ENCODE assay signal across 14 cellular contexts in genomic region chr19:6861683-6862286, GRCh38. TPM values are rescaled to one million over a fixed set of nuclear protein-coding genes. Genes with fewer than 3 reads are reported as not detected.
A peak's percentile ranks its signal among the peaks of the same experiment; 100 is the strongest.
DNase-seq lines count a peak whose midpoint lies in the region; ATAC-seq lines count a peak whose summit lies in the region.
"Had no signal": no experiment of that assay in that cellular context is flagged by ENCODE, and none has a peak within 500 bp of the region (broad histone marks: within the 10 kb centered on the region; RNA-seq: fewer than 3 reads in every experiment).

No MANE protein-coding gene starts in this region.

- POLR2A ChIA-PET in activated CD4-positive, alpha-beta memory T cell treated with anti-CD3 and anti-CD28 coated beads, Interleukin-2, amount 10 ng/mL, durations not matched to agents 7 days and 5 days (lab: Charles Lee): interaction anchor here (0.8 to 6.0 kb wide), 3 partner anchors 61 to 345 kb away, joined by 3 to 44 read pairs (median 14); partner anchors contain the start of genes GPR108 and TRIP10

- H3K27me3 Mint-ChIP-seq in stimulated activated naive CD8-positive, alpha-beta T cell treated with anti-CD3 and anti-CD28 coated beads, Interleukin-15, Interleukin-2, amounts not matched to agents 100 ng/mL and 50 ng/mL, for 24 hours: no peaks in the 10 kb centered on the region
- H3K27me3 Mint-ChIP-seq in activated CD4-positive, alpha-beta memory T cell treated with anti-CD3 and anti-CD28 coated beads, Interleukin-2, amount 10 ng/mL, durations not matched to agents 7 days and 5 days: no peaks in the 10 kb centered on the region
- peaks cover 6 to 21% (median 9%) of the 10 kb centered on the region in 3 donors for H3K27me3 Mint-ChIP-seq in immature natural killer cell (ENCODE audit: low read depth in 3 of 3)

- no peak for DNase-seq in stimulated activated naive CD8-positive, alpha-beta T cell treated with anti-CD3 and anti-CD28 coated beads, Interleukin-15, Interleukin-2, amounts not matched to agents 100 U/mL and 50 U/mL, for 24 hours
- no peak for DNase-seq in activated CD4-positive, alpha-beta memory T cell treated with anti-CD3 and anti-CD28 coated beads, Interleukin-2, amount 10 ng/mL, durations not matched to agents 7 days and 5 days
- DNase-seq in immature natural killer cell: no peak
- DNase-seq in NOMO-1 treated with DMSO at 0.1 percent for 48 hours (lab: John Stamatoyannopoulos, UW; ENCODE audit: unreplicated experiment): no peak
- no peak for DNase-seq in effector CD4-positive, alpha-beta T cell
- no peak for DNase-seq in NCI-H1436 (lab: John Stamatoyannopoulos, UW)
- DNase-seq: DND-41, heart left ventricle, retina, SJCRH30 had no signal

- H3K27ac Mint-ChIP-seq in stimulated activated naive CD8-positive, alpha-beta T cell treated with anti-CD3 and anti-CD28 coated beads, Interleukin-15, Interleukin-2, amounts not matched to agents 100 ng/mL and 50 ng/mL, for 24 hours: peak overlapping the region; percentile 82
- peak overlapping the region; percentile 23 for H3K27ac Mint-ChIP-seq in activated CD4-positive, alpha-beta memory T cell treated with anti-CD3 and anti-CD28 coated beads, Interleukin-2, amount 10 ng/mL, durations not matched to agents 7 days and 5 days
- peak overlapping the region; percentile 84 to 94 (median 90) for H3K27ac Mint-ChIP-seq in immature natural killer cell

- H3K4me3 Mint-ChIP-seq in stimulated activated naive CD8-positive, alpha-beta T cell treated with anti-CD3 and anti-CD28 coated beads, Interleukin-15, Interleukin-2, amounts not matched to agents 100 ng/mL and 50 ng/mL, for 24 hours: no peak overlapping the region
- H3K4me3 Mint-ChIP-seq in activated CD4-positive, alpha-beta memory T cell treated with anti-CD3 and anti-CD28 coated beads, Interleukin-2, amount 10 ng/mL, durations not matched to agents 7 days and 5 days: no peak overlapping the region
- H3K4me3 Mint-ChIP-seq in immature natural killer cell: peak overlapping the region in 4 of 5 donors; percentile 9 to 35 (median 18)

- H3K9me3 Mint-ChIP-seq in stimulated activated naive CD8-positive, alpha-beta T cell treated with anti-CD3 and anti-CD28 coated beads, Interleukin-15, Interleukin-2, amounts not matched to agents 100 ng/mL and 50 ng/mL, for 24 hours: no peaks in the 10 kb centered on the region
- H3K9me3 Mint-ChIP-seq in activated CD4-positive, alpha-beta memory T cell treated with anti-CD3 and anti-CD28 coated beads, Interleukin-2, amount 10 ng/mL, durations not matched to agents 7 days and 5 days: no peaks in the 10 kb centered on the region
- no peaks in the 10 kb centered on the region for H3K9me3 Mint-ChIP-seq in immature natural killer cell

- CTCF ChIA-PET in activated CD4-positive, alpha-beta memory T cell treated with anti-CD3 and anti-CD28 coated beads, Interleukin-2, amount 10 ng/mL, durations not matched to agents 7 days and 5 days (lab: Charles Lee): interaction anchor here (0.7 to 6.0 kb wide), 6 partner anchors 10 to 344 kb away, joined by 3 to 126 read pairs (median 5); partner anchors contain the start of genes GPR108, SH2D3A and ZNF557

- H3K4me1 Mint-ChIP-seq in stimulated activated naive CD8-positive, alpha-beta T cell treated with anti-CD3 and anti-CD28 coated beads, Interleukin-15, Interleukin-2, amounts not matched to agents 100 ng/mL and 50 ng/mL, for 24 hours (ENCODE audit: low read depth): peaks cover 17% of the 10 kb centered on the region
- H3K4me1 Mint-ChIP-seq in activated CD4-positive, alpha-beta memory T cell treated with anti-CD3 and anti-CD28 coated beads, Interleukin-2, amount 10 ng/mL, durations not matched to agents 7 days and 5 days: peaks cover 16% of the 10 kb centered on the region
- H3K4me1 Mint-ChIP-seq in immature natural killer cell: peaks cover 12 to 14% of the 10 kb centered on the region in 2 donors

- no peak for ATAC-seq in stimulated activated naive CD8-positive, alpha-beta T cell treated with anti-CD3 and anti-CD28 coated beads, Interleukin-15, Interleukin-2, amounts not matched to agents 100 U/mL and 50 U/mL, for 24 hours
- ATAC-seq in GM18858 (IDR thresholded peaks at IDR 0.05; ENCODE audit: unreplicated experiment): no peak
- ATAC-seq: left colon had no signal

- H3K36me3 Mint-ChIP-seq in stimulated activated naive CD8-positive, alpha-beta T cell treated with anti-CD3 and anti-CD28 coated beads, Interleukin-15, Interleukin-2, amounts not matched to agents 100 ng/mL and 50 ng/mL, for 24 hours (ENCODE audit: low read depth): peaks cover 9% of the 10 kb centered on the region
- H3K36me3 Mint-ChIP-seq in activated CD4-positive, alpha-beta memory T cell treated with anti-CD3 and anti-CD28 coated beads, Interleukin-2, amount 10 ng/mL, durations not matched to agents 7 days and 5 days (ENCODE audit: low read depth): peaks cover 8% of the 10 kb centered on the region
- peaks cover 5 to 6% (median 6%) of the 10 kb centered on the region in 3 donors for H3K36me3 Mint-ChIP-seq in immature natural killer cell

RNA-seq across cellular contexts. Expression of gene ADGRE1, which starts 25.6 kb away (rescaled TPM):
- 1 to 10 TPM; 1.4 to 1.8 TPM for total RNA-seq in activated CD4-positive, alpha-beta memory T cell treated with anti-CD3 and anti-CD28 coated beads, Interleukin-2, amount 10 ng/mL, durations not matched to agents 7 days and 5 days
- polyA plus RNA-seq in immature natural killer cell: under 1 TPM in 2 of 3 donors, not detected in 1; 0.22 to 0.54 TPM
- total RNA-seq: HT-29, SJCRH30 had no signal

Comparison
In these comparisons a context has a peak if more than half of its experiments do, and no peak if none do; other contexts are left out.
1. H3K27ac Mint-ChIP-seq: peak in every context shown above with its lines; median percentile 90 in immature natural killer cell; 82 in stimulated activated naive CD8-positive, alpha-beta T cell treated with anti-CD3 and anti-CD28 coated beads, Interleukin-15, Interleukin-2, amounts not matched to agents 100 ng/mL and 50 ng/mL, for 24 hours; 23 in activated CD4-positive, alpha-beta memory T cell treated with anti-CD3 and anti-CD28 coated beads, Interleukin-2, amount 10 ng/mL, durations not matched to agents 7 days and 5 days.
2. H3K4me3 Mint-ChIP-seq: peak in immature natural killer cell (4 of 5); none in stimulated activated naive CD8-positive, alpha-beta T cell treated with anti-CD3 and anti-CD28 coated beads, Interleukin-15, Interleukin-2, amounts not matched to agents 100 ng/mL and 50 ng/mL, for 24 hours (single experiment) and activated CD4-positive, alpha-beta memory T cell treated with anti-CD3 and anti-CD28 coated beads, Interleukin-2, amount 10 ng/mL, durations not matched to agents 7 days and 5 days (single experiment).